1 cellular context compared by ENCODE assay signal in the genomic region with DNA sequence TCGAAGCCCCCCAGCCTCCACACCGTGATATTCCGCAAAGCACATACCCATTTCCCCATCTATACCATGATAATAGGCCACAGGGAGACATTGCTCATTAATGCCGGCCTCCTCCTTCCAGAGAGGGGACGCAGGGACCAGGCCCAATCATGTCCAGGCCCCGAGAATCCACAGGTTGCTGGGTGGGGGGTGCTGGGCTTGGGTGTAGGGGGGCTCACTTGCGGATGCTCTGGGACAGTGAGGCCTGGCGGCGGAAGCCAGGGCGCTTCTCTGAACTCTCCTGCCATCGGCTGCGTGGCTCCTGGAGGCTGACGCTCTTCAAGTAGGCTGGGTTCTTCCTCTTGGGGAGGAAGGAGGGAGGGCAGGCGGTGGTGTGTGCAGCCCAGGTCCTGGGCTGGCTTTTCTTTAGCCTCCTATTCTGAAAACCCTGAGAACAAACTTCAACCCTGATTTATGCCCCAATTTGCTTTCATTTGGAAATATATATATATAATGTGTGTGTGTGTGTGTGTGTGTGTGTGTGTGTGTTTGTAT.
TF ChIP-seq lines count a peak whose summit lies in the region.

No MANE protein-coding gene starts in this region.

TF ChIP-seq in GM12878, 131 proteins besides CTCF, POLR2A, EP300 and RAD21:
- TF ChIP-seq, protein P1, sequence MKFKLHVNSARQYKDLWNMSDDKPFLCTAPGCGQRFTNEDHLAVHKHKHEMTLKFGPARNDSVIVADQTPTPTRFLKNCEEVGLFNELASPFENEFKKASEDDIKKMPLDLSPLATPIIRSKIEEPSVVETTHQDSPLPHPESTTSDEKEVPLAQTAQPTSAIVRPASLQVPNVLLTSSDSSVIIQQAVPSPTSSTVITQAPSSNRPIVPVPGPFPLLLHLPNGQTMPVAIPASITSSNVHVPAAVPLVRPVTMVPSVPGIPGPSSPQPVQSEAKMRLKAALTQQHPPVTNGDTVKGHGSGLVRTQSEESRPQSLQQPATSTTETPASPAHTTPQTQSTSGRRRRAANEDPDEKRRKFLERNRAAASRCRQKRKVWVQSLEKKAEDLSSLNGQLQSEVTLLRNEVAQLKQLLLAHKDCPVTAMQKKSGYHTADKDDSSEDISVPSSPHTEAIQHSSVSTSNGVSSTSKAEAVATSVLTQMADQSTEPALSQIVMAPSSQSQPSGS (IDR thresholded peaks at IDR 0.05; ENCODE audit: low read length), result no peak
- TF ChIP-seq ATF3 (IDR thresholded peaks at IDR 0.05; ENCODE audit: borderline replicate concordance, extremely low read depth, low read depth, low read length), result no peak
- TF ChIP-seq, protein P2, sequence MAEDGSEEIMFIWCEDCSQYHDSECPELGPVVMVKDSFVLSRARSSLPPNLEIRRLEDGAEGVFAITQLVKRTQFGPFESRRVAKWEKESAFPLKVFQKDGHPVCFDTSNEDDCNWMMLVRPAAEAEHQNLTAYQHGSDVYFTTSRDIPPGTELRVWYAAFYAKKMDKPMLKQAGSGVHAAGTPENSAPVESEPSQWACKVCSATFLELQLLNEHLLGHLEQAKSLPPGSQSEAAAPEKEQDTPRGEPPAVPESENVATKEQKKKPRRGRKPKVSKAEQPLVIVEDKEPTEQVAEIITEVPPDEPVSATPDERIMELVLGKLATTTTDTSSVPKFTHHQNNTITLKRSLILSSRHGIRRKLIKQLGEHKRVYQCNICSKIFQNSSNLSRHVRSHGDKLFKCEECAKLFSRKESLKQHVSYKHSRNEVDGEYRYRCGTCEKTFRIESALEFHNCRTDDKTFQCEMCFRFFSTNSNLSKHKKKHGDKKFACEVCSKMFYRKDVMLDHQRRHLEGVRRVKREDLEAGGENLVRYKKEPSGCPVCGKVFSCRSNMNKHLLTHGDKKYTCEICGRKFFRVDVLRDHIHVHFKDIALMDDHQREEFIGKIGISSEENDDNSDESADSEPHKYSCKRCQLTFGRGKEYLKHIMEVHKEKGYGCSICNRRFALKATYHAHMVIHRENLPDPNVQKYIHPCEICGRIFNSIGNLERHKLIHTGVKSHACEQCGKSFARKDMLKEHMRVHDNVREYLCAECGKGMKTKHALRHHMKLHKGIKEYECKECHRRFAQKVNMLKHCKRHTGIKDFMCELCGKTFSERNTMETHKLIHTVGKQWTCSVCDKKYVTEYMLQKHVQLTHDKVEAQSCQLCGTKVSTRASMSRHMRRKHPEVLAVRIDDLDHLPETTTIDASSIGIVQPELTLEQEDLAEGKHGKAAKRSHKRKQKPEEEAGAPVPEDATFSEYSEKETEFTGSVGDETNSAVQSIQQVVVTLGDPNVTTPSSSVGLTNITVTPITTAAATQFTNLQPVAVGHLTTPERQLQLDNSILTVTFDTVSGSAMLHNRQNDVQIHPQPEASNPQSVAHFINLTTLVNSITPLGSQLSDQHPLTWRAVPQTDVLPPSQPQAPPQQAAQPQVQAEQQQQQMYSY (CRISPR knock-in tag; IDR thresholded peaks at IDR 0.05), result no peak
- TF ChIP-seq CBX5 (IDR thresholded peaks at IDR 0.05; ENCODE audit: low read depth), result no peak
- no peak for TF ChIP-seq ZNF622 (IDR thresholded peaks at IDR 0.05)
- no peak for TF ChIP-seq USF1 (IDR thresholded peaks at IDR 0.05; ENCODE audit: borderline replicate concordance, extremely low read length, insufficient read depth, low read depth, low read length)
- no peak for TF ChIP-seq MEF2A (IDR thresholded peaks at IDR 0.05; ENCODE audit: insufficient read depth, low read depth, low read length)
